Comparison of ENCODE assay signal across 9 cellular contexts in the genomic region with DNA sequence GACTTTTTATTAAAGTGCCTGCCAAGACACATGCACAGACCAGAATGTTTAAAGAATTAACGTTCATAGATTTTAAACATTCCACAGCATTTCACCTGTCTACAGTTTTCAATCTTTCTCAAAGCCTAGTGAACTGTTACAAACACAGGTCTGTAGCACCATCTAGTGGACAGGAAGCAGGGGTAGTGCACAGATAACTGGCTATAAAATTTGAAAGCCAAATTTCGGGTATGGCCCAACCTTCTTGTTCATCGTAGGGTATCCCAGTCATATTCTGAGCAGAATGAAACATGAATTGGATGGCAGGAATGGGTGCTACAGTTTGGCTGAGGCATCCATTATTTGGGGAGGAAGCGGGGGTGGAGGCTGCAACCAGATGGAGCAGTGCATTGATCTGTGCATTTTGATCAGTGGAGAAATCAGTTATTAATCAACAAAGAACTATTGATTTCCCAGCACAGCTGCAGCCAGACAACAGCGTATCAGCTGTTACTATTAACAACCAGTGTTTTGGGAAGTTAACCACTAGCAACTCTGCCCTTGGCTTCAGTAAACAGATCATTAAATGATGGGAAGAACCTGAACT. TPM values are rescaled to one million over a fixed set of nuclear protein-coding genes. Genes with fewer than 3 reads are reported as not detected.
DNase-seq lines count a peak whose midpoint lies in the region; ATAC-seq and TF ChIP-seq lines count a peak whose summit lies in the region.
"Had no signal": no experiment of that assay in that cellular context is flagged by ENCODE, and none has a peak within 500 bp of the region (broad histone marks: within the 10 kb centered on the region; RNA-seq: fewer than 3 reads in every experiment).

No MANE protein-coding gene starts in this region.

- no peaks in the 10 kb centered on the region for H3K27me3 Mint-ChIP-seq in neural progenitor cell (ENCODE audit: insufficient read depth, low read depth)

- H4K20me1 ChIP-seq in SK-N-SH (ENCODE audit: insufficient read depth) = no peaks in the 10 kb centered on the region
- no peaks in the 10 kb centered on the region for H4K20me1 ChIP-seq in neural progenitor cell (ENCODE audit: low read depth)

- 22% methylated on average over 5 of the region's 5 CpGs for WGBS in SK-N-SH (ENCODE audit: low lambda C conversion rate)

- H3K79me2 ChIP-seq in SK-N-SH (ENCODE audit: insufficient read depth) (no peaks in the 10 kb centered on the region), neural progenitor cell (ENCODE audit: low read depth) (no peaks in the 10 kb centered on the region)

- H3K9me2 ChIP-seq in SK-N-SH = no peaks in the 10 kb centered on the region

- peaks cover 18% of the 10 kb centered on the region for H3K4me1 Mint-ChIP-seq in neural progenitor cell

- no peaks in the 10 kb centered on the region for H3K27me3 ChIP-seq in SK-N-SH (ENCODE audit: insufficient read depth)
- H3K27me3 ChIP-seq in neural progenitor cell = no peaks in the 10 kb centered on the region

- H3K36me3 Mint-ChIP-seq in neural progenitor cell = no peaks in the 10 kb centered on the region

- H3K9ac ChIP-seq in SK-N-SH (no peak overlapping the region), neural progenitor cell (no peak overlapping the region)

- no peak overlapping the region for H3K27ac ChIP-seq in SK-N-SH (ENCODE audit: low read depth in 2 of 2, low read length in 1 of 2)
- H3K27ac ChIP-seq in neural progenitor cell = no peak overlapping the region

- H2AFZ ChIP-seq in SK-N-SH (ENCODE audit: low read depth) = no peak overlapping the region
- no peak overlapping the region for H2AFZ ChIP-seq in neural progenitor cell (replicated peaks)

- ATAC-seq in GM18498 (IDR thresholded peaks at IDR 0.05; ENCODE audit: unreplicated experiment) (peak; percentile 88), HG02678 (IDR thresholded peaks at IDR 0.05; ENCODE audit: unreplicated experiment) (peak; percentile 84)

- no peak overlapping the region for H3K4me2 ChIP-seq in SK-N-SH
- H3K4me2 ChIP-seq in neural progenitor cell = no peak overlapping the region

- TF ChIP-seq RAD21 in SK-N-SH (IDR thresholded peaks at IDR 0.05; ENCODE audit: low read length) = peak; percentile 90

- no peaks in the 10 kb centered on the region for H3F3A ChIP-seq in SK-N-SH (replicated peaks; ENCODE audit: insufficient read depth)
- no peaks in the 10 kb centered on the region for H3F3A ChIP-seq in neural progenitor cell (ENCODE audit: low read depth)

- peak; percentile 55 for DNase-seq in CD1c-positive myeloid dendritic cell (ENCODE audit: extremely low spot score)
- peak; percentile 71 for DNase-seq in NB4 (ENCODE audit: low read depth)
- peak; percentile 56 for DNase-seq in SK-N-SH
- DNase-seq in fibroblast of gingiva (ENCODE audit: low read depth) = peak; percentile 29
- DNase-seq in neural progenitor cell (ENCODE audit: low spot score) = peak; percentile 76
- DNase-seq in stimulated activated CD4-positive, alpha-beta T cell treated with anti-CD3 and anti-CD28 coated beads, Interleukin-4, amount 100 ng/mL, for 1 hour = no peak

- no peak overlapping the region for H3K4me3 Mint-ChIP-seq in neural progenitor cell

- H3K9me3 Mint-ChIP-seq in neural progenitor cell = no peaks in the 10 kb centered on the region

- no peak for TF ChIP-seq POLR2A in NB4 (IDR thresholded peaks at IDR 0.05; ENCODE audit: extremely low read depth, insufficient read length)

- H3K4me3 ChIP-seq in NB4 (ENCODE audit: low read depth, low read length) (no peak overlapping the region), SK-N-SH (ENCODE audit: low read depth in 2 of 2, low read length in 1 of 2) (no peak overlapping the region), neural progenitor cell (no peak overlapping the region)

- no peak for TF ChIP-seq EP300 in SK-N-SH (IDR thresholded peaks at IDR 0.05; ENCODE audit: borderline replicate concordance in 1 of 2, low read depth in 1 of 2, low read length in 1 of 2)

- H3K36me3 ChIP-seq in SK-N-SH (replicated peaks in 1 of 2; ENCODE audit: control insufficient read depth in 1 of 2, insufficient read depth in 2 of 2, low read length in 1 of 2) (no peaks in the 10 kb centered on the region), neural progenitor cell (no peaks in the 10 kb centered on the region)

- H3K27ac Mint-ChIP-seq in neural progenitor cell = peak overlapping the region; percentile 77

- no peaks in the 10 kb centered on the region for H3K4me1 ChIP-seq in SK-N-SH (ENCODE audit: control insufficient read depth in 1 of 2, insufficient read depth in 2 of 2, low read depth in 1 of 2, low read length in 1 of 2)
- peaks cover 10% of the 10 kb centered on the region for H3K4me1 ChIP-seq in neural progenitor cell

- CTCF ChIA-PET in SK-N-SH (lab: Yijun Ruan, JAX) = interaction anchor here (0.6 to 4.1 kb wide), 25 partner anchors 10 to 792 kb away, joined by 3 to 23 read pairs (median 5); a partner anchor contains a TSS

- POLR2A ChIA-PET in SK-N-SH (lab: Yijun Ruan, JAX) = no interaction called here

- H3K9me3 ChIP-seq in SK-N-SH (no peaks in the 10 kb centered on the region), neural progenitor cell (ENCODE audit: low read depth) (no peaks in the 10 kb centered on the region)

- peak; percentile 89 for TF ChIP-seq CTCF in NB4 (IDR thresholded peaks at IDR 0.05; ENCODE audit: low read depth, low read length)
- peak; percentile 86 for TF ChIP-seq CTCF in SK-N-SH (IDR thresholded peaks at IDR 0.05)
- peak; percentile 95 for TF ChIP-seq CTCF in neural progenitor cell (IDR thresholded peaks at IDR 0.05)

TF ChIP-seq in SK-N-SH, 30 proteins besides CTCF, POLR2A, EP300 and RAD21:
- peak; percentile 62 for TF ChIP-seq SMC3 (IDR thresholded peaks at IDR 0.05; ENCODE audit: low read depth, low read length)
- TF ChIP-seq, protein P1, sequence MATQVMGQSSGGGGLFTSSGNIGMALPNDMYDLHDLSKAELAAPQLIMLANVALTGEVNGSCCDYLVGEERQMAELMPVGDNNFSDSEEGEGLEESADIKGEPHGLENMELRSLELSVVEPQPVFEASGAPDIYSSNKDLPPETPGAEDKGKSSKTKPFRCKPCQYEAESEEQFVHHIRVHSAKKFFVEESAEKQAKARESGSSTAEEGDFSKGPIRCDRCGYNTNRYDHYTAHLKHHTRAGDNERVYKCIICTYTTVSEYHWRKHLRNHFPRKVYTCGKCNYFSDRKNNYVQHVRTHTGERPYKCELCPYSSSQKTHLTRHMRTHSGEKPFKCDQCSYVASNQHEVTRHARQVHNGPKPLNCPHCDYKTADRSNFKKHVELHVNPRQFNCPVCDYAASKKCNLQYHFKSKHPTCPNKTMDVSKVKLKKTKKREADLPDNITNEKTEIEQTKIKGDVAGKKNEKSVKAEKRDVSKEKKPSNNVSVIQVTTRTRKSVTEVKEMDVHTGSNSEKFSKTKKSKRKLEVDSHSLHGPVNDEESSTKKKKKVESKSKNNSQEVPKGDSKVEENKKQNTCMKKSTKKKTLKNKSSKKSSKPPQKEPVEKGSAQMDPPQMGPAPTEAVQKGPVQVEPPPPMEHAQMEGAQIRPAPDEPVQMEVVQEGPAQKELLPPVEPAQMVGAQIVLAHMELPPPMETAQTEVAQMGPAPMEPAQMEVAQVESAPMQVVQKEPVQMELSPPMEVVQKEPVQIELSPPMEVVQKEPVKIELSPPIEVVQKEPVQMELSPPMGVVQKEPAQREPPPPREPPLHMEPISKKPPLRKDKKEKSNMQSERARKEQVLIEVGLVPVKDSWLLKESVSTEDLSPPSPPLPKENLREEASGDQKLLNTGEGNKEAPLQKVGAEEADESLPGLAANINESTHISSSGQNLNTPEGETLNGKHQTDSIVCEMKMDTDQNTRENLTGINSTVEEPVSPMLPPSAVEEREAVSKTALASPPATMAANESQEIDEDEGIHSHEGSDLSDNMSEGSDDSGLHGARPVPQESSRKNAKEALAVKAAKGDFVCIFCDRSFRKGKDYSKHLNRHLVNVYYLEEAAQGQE (IDR thresholded peaks at IDR 0.05; ENCODE audit: low read depth, low read length) = no peak

RNA-seq across cellular contexts. Expression of a gene that starts 56.1 kb away (rescaled TPM):
- under 0.01 and 0.02 TPM in 2 replicates for polyA plus RNA-seq in SK-N-SH (2012; rRNA removed)
- 0.01 and 0.05 TPM in 2 replicates for polyA plus RNA-seq in SK-N-SH (2012; cell fraction: cytosol; rRNA removed)
- 0.02 TPM in 1 of 2 replicates, not detected in the other for polyA plus RNA-seq in SK-N-SH (2012; cell fraction: nucleus; rRNA removed)
- 0.71 and 0.77 TPM in 2 replicates for total RNA-seq in neural progenitor cell (ENCODE audit: low replicate concordance)
- total RNA-seq: activated CD8-positive, alpha-beta memory T cell treated with anti-CD3 and anti-CD28 coated beads for 36 hours had no signal
